1 cellular context compared by ENCODE assay signal in genomic region chr13:101757446-101758039, GRCh38.
TF ChIP-seq lines count a peak whose summit lies in the region.

No MANE protein-coding gene starts in this region.

TF ChIP-seq in neural cell, 6 proteins besides CTCF, POLR2A, EP300 and RAD21 (continued from another document):
- peak; percentile 92 for TF ChIP-seq SMC3 (conservative IDR thresholded peaks at IDR 0.05; ENCODE audit: poor library complexity)
TF ChIP-seq in neural cell: peak in this region for 1.
